ENCODE assay signal across 8 cellular contexts in the genomic region with DNA sequence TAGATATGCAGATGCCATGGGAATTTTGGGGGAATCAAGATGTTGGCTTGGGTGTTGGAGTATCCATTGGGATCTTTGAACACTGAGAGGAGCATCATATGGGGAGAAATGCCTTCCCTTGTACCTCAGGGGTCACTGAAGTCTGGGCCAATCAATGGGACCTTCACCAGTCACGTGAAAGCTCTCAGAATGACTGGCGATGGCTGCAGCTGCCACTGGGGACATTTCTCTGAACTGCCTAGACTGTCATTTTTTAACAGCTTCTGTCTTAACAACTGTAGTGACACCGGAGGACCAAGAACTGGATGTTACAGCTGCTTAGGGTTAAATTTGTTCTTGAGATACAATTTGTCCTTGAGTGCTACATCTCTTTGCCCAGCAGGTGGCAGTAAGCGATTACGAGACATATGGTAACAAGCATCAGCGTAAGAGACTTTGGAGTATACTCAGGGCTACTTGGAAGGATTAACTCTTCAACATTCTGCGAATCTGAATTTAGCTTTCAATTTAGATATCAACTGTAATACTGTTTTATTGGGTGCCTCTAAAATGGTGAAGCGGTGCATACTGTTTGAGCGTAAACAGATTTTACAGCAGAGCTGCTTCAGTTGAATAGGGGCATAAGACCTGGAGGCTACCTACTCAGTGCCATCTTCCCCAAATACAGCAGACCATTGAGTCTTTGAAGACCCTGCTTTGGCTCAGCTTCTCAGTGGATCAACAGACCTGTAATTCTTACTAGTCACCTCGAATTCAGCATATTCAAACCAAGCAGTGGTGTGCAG. TPM values are rescaled to one million over a fixed set of nuclear protein-coding genes. Genes with fewer than 3 reads are reported as not detected.
DNase-seq lines count a peak whose midpoint lies in the region; TF ChIP-seq lines count a peak whose summit lies in the region.

No MANE protein-coding gene starts in this region.

- no peaks in the 10 kb centered on the region for H3K36me3 Mint-ChIP-seq in immature natural killer cell

- no peak overlapping the region for H3K4me3 Mint-ChIP-seq in immature natural killer cell

- no peaks in the 10 kb centered on the region for H3K9me2 ChIP-seq in MM.1S (replicated peaks; ENCODE audit: insufficient read depth, low read length)

- no peak overlapping the region for H3K27ac Mint-ChIP-seq in immature natural killer cell

- no peaks in the 10 kb centered on the region for H3K79me2 ChIP-seq in MM.1S (ENCODE audit: low read length)

- peak overlapping the region; percentile 10; the same call in 1 of the 2 replicates for H3K4me2 ChIP-seq in MM.1S (ENCODE audit: low read depth, low read length)

- peaks cover 8 to 28% of the 10 kb centered on the region in 2 donors for H3K4me1 Mint-ChIP-seq in immature natural killer cell

- H3K9me3 Mint-ChIP-seq in immature natural killer cell = no peaks in the 10 kb centered on the region

- no peak overlapping the region for H3K27ac ChIP-seq in MM.1S (ENCODE audit: low read length)

- H3K9me3 ChIP-seq in MM.1S (replicated peaks; ENCODE audit: insufficient read depth, low read length) = no peaks in the 10 kb centered on the region

- H3K4me3 ChIP-seq in H7 (ENCODE audit: insufficient read depth, low read depth, low read length) (no peak overlapping the region), MM.1S (ENCODE audit: low read length) (no peak overlapping the region)

- no peaks in the 10 kb centered on the region for H4K20me1 ChIP-seq in MM.1S (ENCODE audit: insufficient read depth, low read length)

- no peak overlapping the region for H3K9ac ChIP-seq in MM.1S (ENCODE audit: low read length)

- peak; percentile 90 for TF ChIP-seq CTCF in MM.1S (IDR thresholded peaks at IDR 0.05; ENCODE audit: low read length)

- DNase-seq in NCI-H2107 treated with DMSO at 0.1 percent for 48 hours (lab: John Stamatoyannopoulos, UW; ENCODE audit: unreplicated experiment) (peak; percentile 24), NCI-H2107 (lab: John Stamatoyannopoulos, UW) (no peak), H7 (peak; percentile 30), MM.1S (peak; percentile 74), T-helper 1 cell (peak in 4 of 5 donors; percentile 10 to 42 (median 25)), brain pericyte (ENCODE audit: low read depth, low spot score) (peak; percentile 26), immature natural killer cell (peak; percentile 9 to 31 (median 25))
- DNase-seq in stimulated activated CD4-positive, alpha-beta T cell treated with anti-CD3 and anti-CD28 coated beads, Interleukin-15, amount 100 ng/mL, for 48 hours (ENCODE audit: low read depth in 2 of 2) = peak; percentile 1 to 45

- H3K27me3 ChIP-seq in H7 (ENCODE audit: control insufficient read depth, insufficient read depth, low read length) (no peaks in the 10 kb centered on the region), MM.1S (replicated peaks; ENCODE audit: insufficient read depth, low read length) (no peaks in the 10 kb centered on the region)

- peaks cover 12 to 21% (median 16%) of the 10 kb centered on the region in 3 donors for H3K27me3 Mint-ChIP-seq in immature natural killer cell (ENCODE audit: low read depth in 3 of 3)

- H2AFZ ChIP-seq in MM.1S (ENCODE audit: low read length) = peak overlapping the region; percentile 52; the same call in 1 of the 2 replicates

- peaks cover 25% of the 10 kb centered on the region for H3F3A ChIP-seq in MM.1S (ENCODE audit: insufficient read depth, low read length)

- H3K36me3 ChIP-seq in H7 (replicated peaks; ENCODE audit: control insufficient read depth, insufficient read depth, low read length) (peaks cover 23% of the 10 kb centered on the region), MM.1S (replicated peaks; ENCODE audit: insufficient read depth, low read length) (no peaks in the 10 kb centered on the region)

- peaks cover 38% of the 10 kb centered on the region for H3K4me1 ChIP-seq in MM.1S (ENCODE audit: low read length)

RNA-seq across cellular contexts. Expression of a gene that starts 36.0 kb away (rescaled TPM):
- total RNA-seq in H7 (2014; rRNA removed; shearing (Covaris generic)) = 5.8 and 8.3 TPM in 2 replicates
- not detected for polyA plus RNA-seq in immature natural killer cell
